ENCODE assay signal across 8 cellular contexts in the genomic region with DNA sequence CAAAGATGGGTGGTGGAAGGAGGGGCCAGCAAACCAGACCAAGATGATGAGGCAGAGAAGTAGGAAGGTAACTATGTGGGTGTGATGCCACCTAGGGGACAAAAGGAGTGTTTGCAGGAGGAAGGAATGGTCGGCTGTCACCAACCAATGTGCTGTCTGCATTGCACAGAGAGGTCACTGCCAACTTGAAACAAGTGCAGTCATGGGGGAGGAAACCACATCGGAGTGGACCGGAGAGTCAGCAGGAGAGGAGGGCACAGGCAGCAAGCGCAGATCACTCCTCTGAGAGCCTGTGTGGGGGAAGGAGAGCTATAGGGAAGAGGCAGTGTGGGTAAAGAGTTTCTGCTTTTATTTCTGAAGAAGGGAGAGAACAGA. TPM values are rescaled to one million over a fixed set of nuclear protein-coding genes. Genes with fewer than 3 reads are reported as not detected.
DNase-seq lines count a peak whose midpoint lies in the region; ATAC-seq and TF ChIP-seq lines count a peak whose summit lies in the region.

No MANE protein-coding gene starts in this region.

- no peak overlapping the region for H3K9ac ChIP-seq in endodermal cell (ENCODE audit: extremely low read depth, low read length, poor library complexity, severe bottlenecking)

- H3K4me3 Mint-ChIP-seq in CD14-positive monocyte (no peak overlapping the region), endodermal cell (no peak overlapping the region), mesothelial cell of epicardium (no peak overlapping the region)
- H3K4me3 Mint-ChIP-seq in activated CD4-positive, alpha-beta T cell treated with anti-CD3 and anti-CD28 coated beads, Interleukin-2, amount 10 ng/mL, durations not matched to agents 7 days and 5 days = no peak overlapping the region

- intact Hi-C loops in CD14-positive monocyte (cut with micrococcal nuclease) = loop anchor here (2.0 to 10.0 kb wide), 4 partner anchors 44 to 197 kb away; no protein-coding TSS in a partner anchor

- no peak overlapping the region for H3K27ac ChIP-seq in endodermal cell (ENCODE audit: low read depth, low read length)

- ATAC-seq in GM18873 (IDR thresholded peaks at IDR 0.05; ENCODE audit: low FRiP score, unreplicated experiment) (peak; percentile 95), HG03097 (IDR thresholded peaks at IDR 0.05; ENCODE audit: low FRiP score, unreplicated experiment) (peak; percentile 97)

- no peaks in the 10 kb centered on the region for H3K36me3 Mint-ChIP-seq in CD14-positive monocyte
- no peaks in the 10 kb centered on the region for H3K36me3 Mint-ChIP-seq in activated CD4-positive, alpha-beta T cell treated with anti-CD3 and anti-CD28 coated beads, Interleukin-2, amount 10 ng/mL, durations not matched to agents 7 days and 5 days (ENCODE audit: low read depth)
- H3K36me3 Mint-ChIP-seq in endodermal cell (ENCODE audit: low read depth) = peaks cover 13% of the 10 kb centered on the region
- H3K36me3 Mint-ChIP-seq in mesothelial cell of epicardium = no peaks in the 10 kb centered on the region

- POLR2A ChIA-PET in activated CD4-positive, alpha-beta T cell treated with anti-CD3 and anti-CD28 coated beads, Interleukin-2, amount 10 ng/mL, durations not matched to agents 7 days and 5 days (lab: Charles Lee) = no interaction called here

- H3K27me3 Mint-ChIP-seq in CD14-positive monocyte (ENCODE audit: low read depth in 3 of 3) (peaks cover 0 to 2% (median 0%) of the 10 kb centered on the region in 3 donors), endodermal cell (ENCODE audit: insufficient read depth) (no peaks in the 10 kb centered on the region), mesothelial cell of epicardium (ENCODE audit: low read depth) (no peaks in the 10 kb centered on the region)
- peaks cover 4% of the 10 kb centered on the region for H3K27me3 Mint-ChIP-seq in activated CD4-positive, alpha-beta T cell treated with anti-CD3 and anti-CD28 coated beads, Interleukin-2, amount 10 ng/mL, durations not matched to agents 7 days and 5 days

- H3K4me1 ChIP-seq in endodermal cell (ENCODE audit: control insufficient read depth, insufficient read depth, low read length) = no peaks in the 10 kb centered on the region

- H3K36me3 ChIP-seq in endodermal cell (ENCODE audit: control insufficient read depth, insufficient read depth, low read length) = no peaks in the 10 kb centered on the region

- H3K27me3 ChIP-seq in endodermal cell (ENCODE audit: control insufficient read depth, insufficient read depth, low read length, poor library complexity, severe bottlenecking) = no peaks in the 10 kb centered on the region

- H3K4me1 Mint-ChIP-seq in CD14-positive monocyte (no peaks in the 10 kb centered on the region), endodermal cell (peaks cover 6% of the 10 kb centered on the region), mesothelial cell of epicardium (no peaks in the 10 kb centered on the region)
- no peaks in the 10 kb centered on the region for H3K4me1 Mint-ChIP-seq in activated CD4-positive, alpha-beta T cell treated with anti-CD3 and anti-CD28 coated beads, Interleukin-2, amount 10 ng/mL, durations not matched to agents 7 days and 5 days

- TF ChIP-seq CTCF in CD14-positive monocyte (IDR thresholded peaks at IDR 0.05) (peak; percentile 85), endodermal cell (conservative IDR thresholded peaks at IDR 0.05) (peak; percentile 92), mesothelial cell of epicardium (IDR thresholded peaks at IDR 0.05; ENCODE audit: unreplicated experiment) (peak; percentile 68)

- 10 to 18% methylated on average over 4 of the region's 4 CpGs for WGBS in endodermal cell (ENCODE audit: insufficient coverage in 1 of 2, insufficient read length in 1 of 2), 2 experiments

- DNase-seq in CD14-positive monocyte (ENCODE audit: low spot score) (peak; percentile 82), NCI-H226 (peak; percentile 66), endodermal cell (peak; percentile 90), mesothelial cell of epicardium (ENCODE audit: low spot score in 2 of 2, unreplicated experiment in 2 of 2) (peak in 1 of 2 experiments; percentile 66)
- DNase-seq in activated CD4-positive, alpha-beta T cell treated with anti-CD3 and anti-CD28 coated beads, Interleukin-2, amount 10 ng/mL, durations not matched to agents 7 days and 5 days = peak; percentile 55
- peak; percentile 12 for DNase-seq in stimulated activated CD8-positive, alpha-beta memory T cell treated with anti-CD3 and anti-CD28 coated beads, Interleukin-7, amount 100 ng/mL, for 4 hours (ENCODE audit: low read depth in 2 of 2)

- no peak overlapping the region for H3K27ac Mint-ChIP-seq in CD14-positive monocyte
- H3K27ac Mint-ChIP-seq in activated CD4-positive, alpha-beta T cell treated with anti-CD3 and anti-CD28 coated beads, Interleukin-2, amount 10 ng/mL, durations not matched to agents 7 days and 5 days = no peak overlapping the region
- H3K27ac Mint-ChIP-seq in endodermal cell = no peak overlapping the region
- H3K27ac Mint-ChIP-seq in mesothelial cell of epicardium = no peak overlapping the region

- H3K4me3 ChIP-seq in endodermal cell (ENCODE audit: low read length) = no peak overlapping the region

- no peaks in the 10 kb centered on the region for H3K9me3 Mint-ChIP-seq in CD14-positive monocyte
- H3K9me3 Mint-ChIP-seq in activated CD4-positive, alpha-beta T cell treated with anti-CD3 and anti-CD28 coated beads, Interleukin-2, amount 10 ng/mL, durations not matched to agents 7 days and 5 days = no peaks in the 10 kb centered on the region
- no peaks in the 10 kb centered on the region for H3K9me3 Mint-ChIP-seq in endodermal cell
- no peaks in the 10 kb centered on the region for H3K9me3 Mint-ChIP-seq in mesothelial cell of epicardium

- CTCF ChIA-PET in activated CD4-positive, alpha-beta T cell treated with anti-CD3 and anti-CD28 coated beads, Interleukin-2, amount 10 ng/mL, durations not matched to agents 7 days and 5 days (lab: Charles Lee) = interaction anchor here (0.9 to 1.6 kb wide), 7 partner anchors 9 to 119 kb away, joined by 3 to 5 read pairs (median 3); no protein-coding TSS in a partner anchor

- no peaks in the 10 kb centered on the region for H3K9me3 ChIP-seq in endodermal cell (ENCODE audit: control insufficient read depth, low read length)

RNA-seq across cellular contexts. Expression of a gene that starts 38.5 kb away (rescaled TPM):
- polyA plus RNA-seq in CD14-positive monocyte = 1 to 10 TPM in 1 of 2 donors, under 1 TPM in 1; 0.61 to 1.1 TPM
- total RNA-seq in activated CD4-positive, alpha-beta T cell treated with anti-CD3 and anti-CD28 coated beads, Interleukin-2, amount 10 ng/mL, durations not matched to agents 7 days and 5 days = 1 to 10 TPM; 5.6 to 6.3 TPM
- total RNA-seq in endodermal cell (not detected), mesothelial cell of epicardium (not detected in 3 replicates)
- polyA plus RNA-seq in endodermal cell (2013, experiment 1 of 2) = not detected
- polyA plus RNA-seq in endodermal cell (2013, experiment 2 of 2) = not detected
